ENCODE assay signal across 16 cellular contexts in the genomic region with DNA sequence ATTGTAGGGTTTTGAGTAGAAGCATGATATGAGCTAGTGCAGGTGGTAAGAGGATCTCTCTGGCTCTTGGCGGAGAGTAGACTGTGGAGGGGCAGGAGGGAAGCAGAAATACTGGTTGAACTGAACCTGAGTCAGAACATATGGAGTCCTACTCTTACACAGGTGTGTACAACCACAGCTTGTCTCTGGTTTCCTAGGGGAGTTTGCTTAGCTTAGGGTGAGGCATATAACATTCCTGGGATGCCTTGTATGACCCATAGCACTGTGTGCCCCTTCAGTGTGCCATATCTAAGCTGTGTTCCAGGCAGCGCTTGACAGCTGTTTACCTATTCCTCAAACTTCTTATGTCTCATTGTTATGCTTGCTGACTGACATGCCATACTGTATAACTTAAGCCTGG.
DNase-seq lines count a peak whose midpoint lies in the region; TF ChIP-seq lines count a peak whose summit lies in the region.
"Had no signal": no experiment of that assay in that cellular context is flagged by ENCODE, and none has a peak within 500 bp of the region (broad histone marks: within the 10 kb centered on the region; RNA-seq: fewer than 3 reads in every experiment).

No MANE protein-coding gene starts in this region.

- H3K27ac Mint-ChIP-seq in endodermal cell: no peak overlapping the region
- H3K27ac Mint-ChIP-seq: B cell; CD4-positive, alpha-beta T cell had no signal

- no peaks in the 10 kb centered on the region for H3K79me1 ChIP-seq in mesendoderm (ENCODE audit: low read length)

- no peaks in the 10 kb centered on the region for H3K4me1 Mint-ChIP-seq in endodermal cell
- H3K4me1 Mint-ChIP-seq: B cell had no signal

- no peaks in the 10 kb centered on the region for H3K9me3 Mint-ChIP-seq in endodermal cell
- H3K9me3 Mint-ChIP-seq: CD4-positive, alpha-beta T cell had no signal

- no peak overlapping the region for H2BK120ac ChIP-seq in mesendoderm (ENCODE audit: low read depth, low read length)

- H3K36me3 ChIP-seq in thymus (ENCODE audit: control insufficient read depth, insufficient read depth): no peaks in the 10 kb centered on the region
- no peaks in the 10 kb centered on the region for H3K36me3 ChIP-seq in endodermal cell (ENCODE audit: control insufficient read depth, insufficient read depth, low read length)
- H3K36me3 ChIP-seq in mesendoderm (ENCODE audit: control insufficient read depth, insufficient read depth, low read length): no peaks in the 10 kb centered on the region

- no peak overlapping the region for H2BK15ac ChIP-seq in mesendoderm (replicated peaks; ENCODE audit: low read depth)

- no peak overlapping the region for H3K9ac ChIP-seq in endodermal cell (ENCODE audit: extremely low read depth, low read length, poor library complexity, severe bottlenecking)
- no peak overlapping the region for H3K9ac ChIP-seq in mesendoderm (ENCODE audit: low read length)

- H2AK5ac ChIP-seq in mesendoderm (ENCODE audit: low read length): no peak overlapping the region

- H3K4me3 Mint-ChIP-seq in endodermal cell: no peak overlapping the region
- H3K4me3 Mint-ChIP-seq: B cell; CD4-positive, alpha-beta T cell had no signal

- no peak overlapping the region for H3K4me3 ChIP-seq in thymus (ENCODE audit: low read length)
- no peak overlapping the region for H3K4me3 ChIP-seq in endodermal cell (ENCODE audit: low read length)
- no peak overlapping the region for H3K4me3 ChIP-seq in mesendoderm (ENCODE audit: low read length)

- H3K4me1 ChIP-seq in thymus (ENCODE audit: control insufficient read depth, insufficient read depth, low read length) (no peaks in the 10 kb centered on the region), endodermal cell (ENCODE audit: control insufficient read depth, insufficient read depth, low read length) (no peaks in the 10 kb centered on the region), mesendoderm (ENCODE audit: control insufficient read depth, low read depth, low read length) (no peaks in the 10 kb centered on the region)

- H3K27me3 ChIP-seq in thymus (ENCODE audit: control insufficient read depth, insufficient read depth) (no peaks in the 10 kb centered on the region), endodermal cell (ENCODE audit: control insufficient read depth, insufficient read depth, low read length, poor library complexity, severe bottlenecking) (no peaks in the 10 kb centered on the region), mesendoderm (ENCODE audit: insufficient read depth, low read length, poor library complexity) (no peaks in the 10 kb centered on the region)

- no peaks in the 10 kb centered on the region for H3K36me3 Mint-ChIP-seq in endodermal cell (ENCODE audit: low read depth)

- H4K8ac ChIP-seq in mesendoderm (ENCODE audit: low read depth, low read length): no peak overlapping the region

- no peak overlapping the region for H2BK5ac ChIP-seq in mesendoderm (ENCODE audit: low read length)

- DNase-seq in NCI-H2171 (lab: John Stamatoyannopoulos, UW): peak; percentile 70
- peak; percentile 67 for DNase-seq in SW480 (ENCODE audit: low spot score)
- DNase-seq in left kidney (ENCODE audit: low read depth, low spot score): peak; percentile 7
- no peak for DNase-seq in endodermal cell
- DNase-seq in mesendoderm: no peak
- DNase-seq in NCI-H226: no peak
- DNase-seq: CD4-positive, alpha-beta T cell; H7; Karpas-422; NCI-H1417; NCI-H2029 treated with DMSO at 0.1 percent for 48 hours; NCI-H446; NCI-H748 treated with DMSO at 0.1 percent for 48 hours; SHP77 treated with DMSO at 0.1 percent for 48 hours had no signal

- no peaks in the 10 kb centered on the region for H3K27me3 Mint-ChIP-seq in endodermal cell (ENCODE audit: insufficient read depth)
- H3K27me3 Mint-ChIP-seq: B cell had no signal

- H4K5ac ChIP-seq in mesendoderm (ENCODE audit: low read length): no peak overlapping the region

- no peak overlapping the region for H3K4ac ChIP-seq in mesendoderm (ENCODE audit: low read depth, low read length)

- H3K9me3 ChIP-seq in thymus (ENCODE audit: control insufficient read depth) (no peaks in the 10 kb centered on the region), endodermal cell (ENCODE audit: control insufficient read depth, low read length) (no peaks in the 10 kb centered on the region)

- no peak for TF ChIP-seq CTCF in endodermal cell (conservative IDR thresholded peaks at IDR 0.05)

- H3K79me2 ChIP-seq in mesendoderm (ENCODE audit: control insufficient read depth, insufficient read depth, low read length): no peaks in the 10 kb centered on the region

- H3K23ac ChIP-seq in mesendoderm (ENCODE audit: low read length): no peak overlapping the region

- no peak overlapping the region for H3K18ac ChIP-seq in mesendoderm (ENCODE audit: low read length)

- 92% methylated on average over 2 of the region's 2 CpGs for WGBS in thymus
- WGBS in endodermal cell (ENCODE audit: insufficient coverage in 1 of 2, insufficient read length in 1 of 2), 2 experiments: 91 to 100% methylated on average over 2 of the region's 2 CpGs
- WGBS in mesendoderm (ENCODE audit: extremely low coverage, insufficient coverage, low lambda C conversion rate): no CpG with 5 or more reads among the region's 2 CpGs

- H3K27ac ChIP-seq in thymus (ENCODE audit: low read depth) (peak overlapping the region; percentile 5), endodermal cell (ENCODE audit: low read depth, low read length) (no peak overlapping the region), mesendoderm (ENCODE audit: low read depth, low read length) (no peak overlapping the region)

- H3K4me2 ChIP-seq in mesendoderm (ENCODE audit: low read length): no peak overlapping the region

- H3K56ac ChIP-seq in mesendoderm (ENCODE audit: low read length): no peak overlapping the region

Comparison
In these comparisons a context has a peak if more than half of its experiments do, and no peak if none do; other contexts are left out.
1. DNase-seq: peak in NCI-H2171 (single experiment), SW480 (single experiment) and left kidney (single experiment); none in endodermal cell (single experiment), mesendoderm (single experiment) and NCI-H226 (single experiment).